9 cellular contexts compared by ENCODE assay signal in genomic region chr7:13991791-13992620, GRCh38. TPM values are rescaled to one million over a fixed set of nuclear protein-coding genes. Genes with fewer than 3 reads are reported as not detected.
A peak's percentile ranks its signal among the peaks of the same experiment; 100 is the strongest.
DNase-seq lines count a peak whose midpoint lies in the region; ATAC-seq, FAIRE-seq and TF ChIP-seq lines count a peak whose summit lies in the region.
"Had no signal": no experiment of that assay in that cellular context is flagged by ENCODE, and none has a peak within 500 bp of the region (broad histone marks: within the 10 kb centered on the region; RNA-seq: fewer than 3 reads in every experiment).

No MANE protein-coding gene starts in this region.

- CTCF ChIA-PET in HEK293 (lab: Yijun Ruan, JAX) = interaction anchor here (0.5 to 1.2 kb wide), 5 partner anchors 13 to 895 kb away, joined by 3 to 4 read pairs (median 3); no protein-coding TSS in a partner anchor

- H4K20me1 ChIP-seq in astrocyte (ENCODE audit: insufficient read depth, low read length) = no peaks in the 10 kb centered on the region

- FAIRE-seq in astrocyte (lab: Jason Lieb, UNC) = peak; percentile 56

- H3K27me3 ChIP-seq in astrocyte (ENCODE audit: insufficient read depth, low read length) (no peaks in the 10 kb centered on the region), iPS-20b (ENCODE audit: insufficient read depth, low read length) (no peaks in the 10 kb centered on the region), suprapubic skin (no peaks in the 10 kb centered on the region)

- no peak overlapping the region for H3K27ac Mint-ChIP-seq in astrocyte (ENCODE audit: unreplicated experiment)
- H3K27ac Mint-ChIP-seq in activated T-helper 17 cell treated with anti-CD3 and anti-CD28 coated beads, Interleukin-2, amount 50 U/mL, for 72 hours = no peak overlapping the region
- H3K27ac Mint-ChIP-seq: T-helper 2 cell treated with Interferon-gamma antibody and Interleukin-4, amounts not matched to agents 5 μg/mL and 100 μg/mL, for 36 hours had no signal

- TF ChIP-seq CTCF in HEK293 (tag by site-specific recombination; IDR thresholded peaks at IDR 0.05) = no peak
- TF ChIP-seq CTCF in astrocyte (IDR thresholded peaks at IDR 0.05; ENCODE audit: insufficient read depth, low read depth, low read length) = no peak
- TF ChIP-seq CTCF in suprapubic skin (IDR thresholded peaks at IDR 0.05) = no peak

- no peak for DNase-seq in astrocyte (ENCODE audit: low read depth)
- DNase-seq in suprapubic skin (ENCODE audit: low spot score in 2 of 2) = no peak
- no peak for DNase-seq in stimulated activated CD4-positive, alpha-beta T cell treated with anti-CD3 and anti-CD28 coated beads, Interleukin-1b, Interleukin-23, amount 100 ng/mL, for 48 hours
- no peak for DNase-seq in posterior cingulate gyrus

- H3K79me2 ChIP-seq in astrocyte (ENCODE audit: insufficient read depth, low read length) = no peaks in the 10 kb centered on the region

- H3K4me3 ChIP-seq in HEK293 (ENCODE audit: low read depth, low read length) (peak overlapping the region; percentile 9; the same call in 1 of the 2 replicates), astrocyte (ENCODE audit: insufficient read depth, low read depth, low read length) (peak overlapping the region; percentile 55), iPS-20b (ENCODE audit: low read length) (peak overlapping the region; percentile 64), suprapubic skin (peak overlapping the region; percentile 69)

- H3K36me3 ChIP-seq in HEK293 (ENCODE audit: control insufficient read depth in 2 of 2, insufficient read depth in 1 of 2, low read length in 2 of 2) = no peaks in the 10 kb centered on the region
- no peaks in the 10 kb centered on the region for H3K36me3 ChIP-seq in astrocyte (ENCODE audit: insufficient read depth, low read length)
- H3K36me3 ChIP-seq in iPS-20b (ENCODE audit: insufficient read depth, low read depth, low read length) = peaks cover 5% of the 10 kb centered on the region; the same call in 1 of the 2 replicates
- no peaks in the 10 kb centered on the region for H3K36me3 ChIP-seq in suprapubic skin

- peak overlapping the region; percentile 92 for H3K4me2 ChIP-seq in astrocyte (ENCODE audit: low read length)

- no peaks in the 10 kb centered on the region for H3K27me3 Mint-ChIP-seq in astrocyte (ENCODE audit: low read depth, unreplicated experiment)
- H3K27me3 Mint-ChIP-seq in activated T-helper 17 cell treated with anti-CD3 and anti-CD28 coated beads, Interleukin-2, amount 50 U/mL, for 72 hours = no peaks in the 10 kb centered on the region

- TF ChIP-seq EP300 in suprapubic skin (IDR thresholded peaks at IDR 0.05) = no peak

- peak overlapping the region; percentile 71 for H2AFZ ChIP-seq in astrocyte (ENCODE audit: low read depth, low read length)

- H3K4me1 ChIP-seq in HEK293 (ENCODE audit: control insufficient read depth, insufficient read depth, low read length) = no peaks in the 10 kb centered on the region
- H3K4me1 ChIP-seq in astrocyte (ENCODE audit: insufficient read depth, low read length) = peaks cover 8% of the 10 kb centered on the region
- H3K4me1 ChIP-seq in iPS-20b (ENCODE audit: insufficient read depth, low read length) = peaks cover 17% of the 10 kb centered on the region; the same call in 1 of the 2 replicates
- peaks cover 24% of the 10 kb centered on the region for H3K4me1 ChIP-seq in suprapubic skin

- no peaks in the 10 kb centered on the region for H3K4me1 Mint-ChIP-seq in astrocyte (ENCODE audit: low read depth, unreplicated experiment)
- no peaks in the 10 kb centered on the region for H3K4me1 Mint-ChIP-seq in activated T-helper 17 cell treated with anti-CD3 and anti-CD28 coated beads, Interleukin-2, amount 50 U/mL, for 72 hours

- no peaks in the 10 kb centered on the region for H3K36me3 Mint-ChIP-seq in astrocyte (ENCODE audit: low read depth, unreplicated experiment)
- H3K36me3 Mint-ChIP-seq in activated T-helper 17 cell treated with anti-CD3 and anti-CD28 coated beads, Interleukin-2, amount 50 U/mL, for 72 hours (ENCODE audit: low read depth) = no peaks in the 10 kb centered on the region

- no peak for TF ChIP-seq POLR2A in suprapubic skin (IDR thresholded peaks at IDR 0.05)

- intact Hi-C loops in posterior cingulate gyrus (cut with DNase I) = loop anchor here (5.0 kb wide), 1 partner anchor 465 kb away; no protein-coding TSS in a partner anchor

- H3K27ac ChIP-seq in HEK293 (ENCODE audit: extremely low read depth, low read depth, low read length) = no peak overlapping the region
- H3K27ac ChIP-seq in astrocyte (ENCODE audit: low read depth, low read length) = peak overlapping the region; percentile 91
- H3K27ac ChIP-seq in iPS-20b (ENCODE audit: low read length) = peak overlapping the region; percentile 82
- H3K27ac ChIP-seq in suprapubic skin = peak overlapping the region; percentile 82

- 60% methylated on average over 12 of the region's 12 CpGs for WGBS in suprapubic skin

- H3K9ac ChIP-seq in astrocyte (ENCODE audit: low read length) = peak overlapping the region; percentile 86
- peak overlapping the region; percentile 86; the same call in 1 of the 2 replicates for H3K9ac ChIP-seq in iPS-20b (ENCODE audit: low read depth, low read length)

- no peaks in the 10 kb centered on the region for H3K9me3 Mint-ChIP-seq in astrocyte (ENCODE audit: unreplicated experiment)
- no peaks in the 10 kb centered on the region for H3K9me3 Mint-ChIP-seq in activated T-helper 17 cell treated with anti-CD3 and anti-CD28 coated beads, Interleukin-2, amount 50 U/mL, for 72 hours
- H3K9me3 Mint-ChIP-seq: T-helper 2 cell treated with Interferon-gamma antibody and Interleukin-4, amounts not matched to agents 5 μg/mL and 100 μg/mL, for 36 hours had no signal

- POLR2A ChIA-PET in HEK293 (lab: Yijun Ruan, JAX) = interaction anchor here (0.7 to 1.4 kb wide), 3 partner anchors 8 to 79 kb away, joined by 3 to 5 read pairs (median 4); no protein-coding TSS in a partner anchor

- H3K9me3 ChIP-seq in HEK293 (ENCODE audit: control insufficient read depth, insufficient read depth, low read depth, low read length) (no peaks in the 10 kb centered on the region), astrocyte (ENCODE audit: insufficient read depth, low read depth, low read length) (no peaks in the 10 kb centered on the region), iPS-20b (ENCODE audit: insufficient read depth, low read depth, low read length) (no peaks in the 10 kb centered on the region), suprapubic skin (no peaks in the 10 kb centered on the region)

- no peak for ATAC-seq in HG02678 (IDR thresholded peaks at IDR 0.05; ENCODE audit: unreplicated experiment)
- no peak for ATAC-seq in activated T-helper 17 cell treated with anti-CD3 and anti-CD28 coated beads, Interleukin-2, amount 50 U/mL, for 72 hours (replicated peaks)

- H3K4me3 Mint-ChIP-seq in astrocyte (ENCODE audit: unreplicated experiment) = no peak overlapping the region
- H3K4me3 Mint-ChIP-seq in activated T-helper 17 cell treated with anti-CD3 and anti-CD28 coated beads, Interleukin-2, amount 50 U/mL, for 72 hours = no peak overlapping the region
- H3K4me3 Mint-ChIP-seq: T-helper 2 cell treated with Interferon-gamma antibody and Interleukin-4, amounts not matched to agents 5 μg/mL and 100 μg/mL, for 36 hours had no signal

TF ChIP-seq in HEK293, 187 proteins besides CTCF, POLR2A, EP300 and RAD21:
- TF ChIP-seq ZNF2 (tag by site-specific recombination; IDR thresholded peaks at IDR 0.05) = no peak
- TF ChIP-seq PRDM1 (tag by site-specific recombination; IDR thresholded peaks at IDR 0.05) = peak; percentile 92
- TF ChIP-seq KLF10 (tag by site-specific recombination; IDR thresholded peaks at IDR 0.05) = 0 out of 2 replicates have a peak, but pooled peaks have one; percentile 9
- TF ChIP-seq GLIS1 (tag by site-specific recombination; IDR thresholded peaks at IDR 0.05) = no peak
- no peak for TF ChIP-seq ZNF280C (tag by site-specific recombination; IDR thresholded peaks at IDR 0.05)
- no peak for TF ChIP-seq ZNF394 (tag by site-specific recombination; IDR thresholded peaks at IDR 0.05; ENCODE audit: borderline replicate concordance)
- TF ChIP-seq ZNF621 (tag by site-specific recombination; IDR thresholded peaks at IDR 0.05) = no peak
- no peak for TF ChIP-seq ZNF704 (tag by site-specific recombination; IDR thresholded peaks at IDR 0.05)

RNA-seq across cellular contexts. Expression of gene ETV1, which starts 2.5 kb away (rescaled TPM):
- 12.5 and 12.6 TPM in 2 replicates for total RNA-seq in astrocyte
- total RNA-seq in suprapubic skin = 1 to 10 TPM; 3.3 to 7.6 (median 5.3) TPM
- total RNA-seq in activated T-helper 17 cell treated with anti-CD3 and anti-CD28 coated beads, Interleukin-2, amount 50 U/mL, for 72 hours = 1 to 10 TPM; 1.4 to 1.7 TPM

Comparison
In these comparisons a context has a peak if more than half of its experiments do, and no peak if none do; other contexts are left out.
1. H3K4me3 ChIP-seq: peak in every context shown above with its lines; median percentile 69 in suprapubic skin; 64 in iPS-20b; 55 in astrocyte; 9 in HEK293.